In genomic region chr2:236610991-236611821, GRCh38 we compare ENCODE assay signal across 15 cellular contexts.
"Had no signal": no experiment of that assay in that cellular context is flagged by ENCODE, and none has a peak within 500 bp of the region (broad histone marks: within the 10 kb centered on the region; RNA-seq: fewer than 3 reads in every experiment).

No MANE protein-coding gene starts in this region.

- H3K36me3 Mint-ChIP-seq: activated naive CD4-positive, alpha-beta T cell treated with anti-CD3 and anti-CD28 coated beads, Interleukin-2, amount 50 U/mL, for 24 hours had no signal

- H3K36me3 ChIP-seq: brain microvascular endothelial cell, ovary, thoracic aorta had no signal

- H3K4me3 Mint-ChIP-seq: activated CD4-positive, alpha-beta T cell treated with anti-CD3 and anti-CD28 coated beads, Interleukin-2, amount 10 ng/mL, durations not matched to agents 7 days and 5 days; activated naive CD4-positive, alpha-beta T cell treated with anti-CD3 and anti-CD28 coated beads, Interleukin-2, amount 50 U/mL, for 24 hours; neural crest cell; stimulated activated naive CD8-positive, alpha-beta T cell treated with anti-CD3 and anti-CD28 coated beads, Interleukin-15, amount 100 ng/mL, for 72 hours; T-helper 1 cell treated with Interleukin-12 subunit alpha and Interleukin-12 subunit beta and Interleukin-4 antibody, amounts not matched to agents 30 μg/mL and 1 μg/mL, for 36 hours had no signal

- H3K27me3 ChIP-seq: ovary had no signal

- DNase-seq: activated CD4-positive, alpha-beta T cell treated with anti-CD3 and anti-CD28 coated beads, Interleukin-2, amount 10 ng/mL, durations not matched to agents 7 days and 5 days; activated CD4-positive, CD25-positive, alpha-beta regulatory T cell; amygdala; brain microvascular endothelial cell; dorsolateral prefrontal cortex; mesendoderm; ovary; stimulated activated CD4-positive, alpha-beta T cell treated with anti-CD3 and anti-CD28 coated beads, Interleukin-15, amount 100 ng/mL, for 24 hours; stimulated activated CD4-positive, alpha-beta T cell treated with anti-CD3 and anti-CD28 coated beads, Interleukin-4, amount 100 ng/mL, for 4 hours; stimulated activated naive CD8-positive, alpha-beta T cell treated with anti-CD3 and anti-CD28 coated beads, Interleukin-15, amount 100 ng/mL, for 72 hours had no signal

- H3K4me1 Mint-ChIP-seq: activated CD4-positive, alpha-beta T cell treated with anti-CD3 and anti-CD28 coated beads, Interleukin-2, amount 10 ng/mL, durations not matched to agents 7 days and 5 days; activated naive CD4-positive, alpha-beta T cell treated with anti-CD3 and anti-CD28 coated beads, Interleukin-2, amount 50 U/mL, for 24 hours; stimulated activated naive CD8-positive, alpha-beta T cell treated with anti-CD3 and anti-CD28 coated beads, Interleukin-15, amount 100 ng/mL, for 72 hours had no signal

- H3K27ac ChIP-seq: brain microvascular endothelial cell, dorsolateral prefrontal cortex, ovary, thoracic aorta had no signal

- H3K27ac Mint-ChIP-seq: activated CD4-positive, alpha-beta T cell treated with anti-CD3 and anti-CD28 coated beads, Interleukin-2, amount 10 ng/mL, durations not matched to agents 7 days and 5 days; activated naive CD4-positive, alpha-beta T cell treated with anti-CD3 and anti-CD28 coated beads, Interleukin-2, amount 50 U/mL, for 24 hours; stimulated activated naive CD8-positive, alpha-beta T cell treated with anti-CD3 and anti-CD28 coated beads, Interleukin-15, amount 100 ng/mL, for 72 hours; T-helper 1 cell treated with Interleukin-12 subunit alpha and Interleukin-12 subunit beta and Interleukin-4 antibody, amounts not matched to agents 30 μg/mL and 1 μg/mL, for 36 hours had no signal

- H3K9me3 ChIP-seq: ovary, thoracic aorta had no signal

- H3K9me3 Mint-ChIP-seq: activated CD4-positive, alpha-beta T cell treated with anti-CD3 and anti-CD28 coated beads, Interleukin-2, amount 10 ng/mL, durations not matched to agents 7 days and 5 days; activated naive CD4-positive, alpha-beta T cell treated with anti-CD3 and anti-CD28 coated beads, Interleukin-2, amount 50 U/mL, for 24 hours; stimulated activated naive CD8-positive, alpha-beta T cell treated with anti-CD3 and anti-CD28 coated beads, Interleukin-15, amount 100 ng/mL, for 72 hours; T-helper 1 cell treated with Interleukin-12 subunit alpha and Interleukin-12 subunit beta and Interleukin-4 antibody, amounts not matched to agents 30 μg/mL and 1 μg/mL, for 36 hours had no signal

- H3K27me3 Mint-ChIP-seq: activated CD4-positive, alpha-beta T cell treated with anti-CD3 and anti-CD28 coated beads, Interleukin-2, amount 10 ng/mL, durations not matched to agents 7 days and 5 days had no signal

- ATAC-seq: esophagus mucosa; stimulated activated naive CD8-positive, alpha-beta T cell treated with anti-CD3 and anti-CD28 coated beads, Interleukin-15, amount 100 ng/mL, for 72 hours had no signal

- H3K4me3 ChIP-seq: dorsolateral prefrontal cortex, ovary, thoracic aorta had no signal
